ENCODE assay signal across 8 cellular contexts in the genomic region with DNA sequence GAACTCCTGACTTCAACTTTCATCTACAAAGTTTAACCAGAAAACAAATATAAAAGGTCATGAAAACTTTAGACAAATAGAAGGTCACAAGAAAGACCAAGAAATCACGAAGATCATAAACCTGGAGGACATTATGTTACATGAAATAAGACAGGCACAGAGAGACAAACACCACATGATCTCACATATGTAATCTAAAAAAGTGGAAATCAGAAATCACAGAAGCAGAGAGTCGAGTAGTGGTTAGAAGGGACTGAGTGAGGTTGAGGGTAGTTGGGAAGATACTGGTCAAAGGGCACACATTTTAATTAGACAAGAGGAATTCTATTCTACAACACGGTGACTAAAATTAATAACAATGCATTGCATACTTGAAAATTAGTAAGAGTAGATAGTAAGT. TPM values are rescaled to one million over a fixed set of nuclear protein-coding genes. Genes with fewer than 3 reads are reported as not detected.
A peak's percentile ranks its signal among the peaks of the same experiment; 100 is the strongest.
DNase-seq lines count a peak whose midpoint lies in the region; ATAC-seq and TF ChIP-seq lines count a peak whose summit lies in the region.

No MANE protein-coding gene starts in this region.

- no peak overlapping the region for H2AFZ ChIP-seq in SU-DHL-6 (ENCODE audit: low read depth, low read length, severe bottlenecking)

- peak overlapping the region; percentile 100 for H3K4me2 ChIP-seq in SU-DHL-6 (ENCODE audit: low read depth, low read length, poor library complexity, severe bottlenecking)

- ATAC-seq in Right ventricle myocardium inferior: no peak
- no peak for ATAC-seq in thoracic aorta (ENCODE audit: insufficient number of reproducible peaks, low FRiP score, low read depth)

- H3K27ac ChIP-seq in cardiac muscle cell (no peak overlapping the region), SU-DHL-6 (ENCODE audit: low read depth, low read length) (peak overlapping the region; percentile 94; the same call in 1 of the 2 replicates), thoracic aorta (no peak overlapping the region)

- no peaks in the 10 kb centered on the region for H3K9me2 ChIP-seq in SU-DHL-6 (replicated peaks; ENCODE audit: insufficient read depth, low read length)

- peaks cover 31% of the 10 kb centered on the region for H3K79me2 ChIP-seq in SU-DHL-6 (ENCODE audit: insufficient read depth, low read length)

- DNase-seq in cardiac muscle cell (ENCODE audit: low read depth in 1 of 2, low spot score in 1 of 2) (no peak), Right ventricle myocardium inferior (ENCODE audit: missing footprints) (no peak), fibroblast of villous mesenchyme (ENCODE audit: low read depth) (peak; percentile 29), thoracic aorta (ENCODE audit: low spot score) (no peak), SIG-M5 treated with dmso at 0.1 percent for 504 hours (lab: John Stamatoyannopoulos, UW; ENCODE audit: unreplicated experiment) (no peak), GM19238 (ENCODE audit: insufficient read length, low spot score) (no peak)
- DNase-seq in stimulated activated CD4-positive, alpha-beta T cell treated with anti-CD3 and anti-CD28 coated beads, Interleukin-2, amount 100 ng/mL, for 48 hours: no peak

- intact Hi-C loops in Right ventricle myocardium inferior (cut with DNase I): loop anchor here (5.0 kb wide), 1 partner anchor 62 kb away; a partner anchor contains a TSS

- TF ChIP-seq CTCF in cardiac muscle cell (IDR thresholded peaks at IDR 0.05; ENCODE audit: low read depth, low read length) (no peak), SU-DHL-6 (IDR thresholded peaks at IDR 0.05; ENCODE audit: insufficient read depth, low read length, poor library complexity, severe bottlenecking) (no peak), fibroblast of villous mesenchyme (IDR thresholded peaks at IDR 0.05; ENCODE audit: insufficient read depth, low read depth, low read length) (no peak), thoracic aorta (IDR thresholded peaks at IDR 0.05) (no peak)

- H3K4me1 ChIP-seq in cardiac muscle cell (ENCODE audit: low read depth): peaks cover 21% of the 10 kb centered on the region
- peaks cover 6 to 17% of the 10 kb centered on the region in 2 donors for H3K4me1 ChIP-seq in thoracic aorta (ENCODE audit: control insufficient read depth in 1 of 2, low read depth in 2 of 2)

- no peaks in the 10 kb centered on the region for H4K20me1 ChIP-seq in SU-DHL-6 (ENCODE audit: low read depth, low read length)

- peak overlapping the region; percentile 40 for H3K4me3 ChIP-seq in cardiac muscle cell
- H3K4me3 ChIP-seq in SU-DHL-6 (ENCODE audit: insufficient read depth, low read length, poor library complexity, severe bottlenecking): peak overlapping the region; percentile 97
- H3K4me3 ChIP-seq in fibroblast of villous mesenchyme (ENCODE audit: low read depth, low read length): peak overlapping the region; percentile 75
- H3K4me3 ChIP-seq in thoracic aorta: peak overlapping the region; percentile 87

- no peaks in the 10 kb centered on the region for H3K27me3 ChIP-seq in cardiac muscle cell
- H3K27me3 ChIP-seq in SU-DHL-6 (ENCODE audit: low read length): no peaks in the 10 kb centered on the region
- H3K27me3 ChIP-seq in thoracic aorta (replicated peaks; ENCODE audit: insufficient read depth): no peaks in the 10 kb centered on the region

- H3F3A ChIP-seq in SU-DHL-6 (ENCODE audit: insufficient read depth): peaks cover 11% of the 10 kb centered on the region; the same call in 1 of the 2 replicates

- peaks cover 5% of the 10 kb centered on the region for H3K36me3 ChIP-seq in cardiac muscle cell
- 0 out of 2 replicates have a peak, but pooled peaks cover 7% of the 10 kb centered on the region for H3K36me3 ChIP-seq in SU-DHL-6 (ENCODE audit: low read length)
- H3K36me3 ChIP-seq in thoracic aorta: peaks cover 9% of the 10 kb centered on the region

- no peaks in the 10 kb centered on the region for H3K9me3 ChIP-seq in cardiac muscle cell (ENCODE audit: low read depth)
- H3K9me3 ChIP-seq in SU-DHL-6 (ENCODE audit: insufficient read depth, low read length): no peaks in the 10 kb centered on the region
- H3K9me3 ChIP-seq in thoracic aorta: no peaks in the 10 kb centered on the region

- H3K9ac ChIP-seq in SU-DHL-6 (ENCODE audit: low read length): peak overlapping the region; percentile 99

RNA-seq across cellular contexts. Expression of a gene that starts 1.4 kb away (rescaled TPM):
- 22.4 and 27.7 TPM in 2 replicates for total RNA-seq in cardiac muscle cell
- polyA plus RNA-seq in cardiac muscle cell: 17.9 and 23.4 TPM in 2 replicates
- total RNA-seq in Right ventricle myocardium inferior: 10.5 TPM
- total RNA-seq in fibroblast of villous mesenchyme: 13.8 and 19.0 TPM in 2 replicates
- total RNA-seq in thoracic aorta: 10 to 100 TPM; 21.5 to 29.2 TPM

Comparison
In these comparisons a context has a peak if more than half of its experiments do, and no peak if none do; other contexts are left out.
1. H3K4me3 ChIP-seq: peak in every context shown above with its lines; median percentile 97 in SU-DHL-6; 87 in thoracic aorta; 75 in fibroblast of villous mesenchyme; 40 in cardiac muscle cell.